7 cellular contexts compared by ENCODE assay signal in the genomic region with DNA sequence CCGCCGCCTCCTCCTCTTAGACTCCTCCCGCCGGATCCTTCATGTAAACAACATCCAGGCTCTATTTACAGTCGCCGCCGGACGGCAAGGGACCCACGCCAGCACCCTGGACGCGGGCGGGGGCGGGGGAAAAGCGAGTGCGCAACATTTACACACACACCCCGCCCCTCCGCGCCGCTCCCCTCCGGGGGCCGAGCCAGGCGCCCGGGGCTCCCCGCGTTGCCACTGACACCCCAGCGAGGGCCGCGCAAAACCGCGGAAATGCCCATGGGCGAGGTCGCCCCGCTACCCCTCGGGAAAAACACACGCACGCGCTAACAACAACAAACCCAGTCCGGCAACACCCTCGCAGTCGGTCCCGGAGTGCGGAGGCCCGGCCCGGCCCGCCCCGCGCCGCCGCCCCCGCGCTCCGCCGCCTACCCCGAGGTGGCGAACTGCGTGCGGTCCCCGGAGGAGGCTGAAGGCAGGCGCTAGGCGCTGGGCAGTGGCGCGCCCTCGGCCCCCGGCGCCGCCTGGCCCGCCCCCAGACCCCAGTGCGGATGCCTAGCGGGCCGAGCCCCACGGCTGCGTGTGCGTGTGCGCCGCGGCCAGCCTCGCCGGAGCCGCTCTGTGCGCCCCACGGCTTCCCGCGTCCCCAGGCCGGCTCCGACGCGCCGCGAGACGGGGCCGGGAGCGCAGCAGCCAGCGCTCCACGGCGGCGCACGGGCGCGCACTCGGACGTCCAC.
DNase-seq lines count a peak whose midpoint lies in the region; ATAC-seq and TF ChIP-seq lines count a peak whose summit lies in the region.

No MANE protein-coding gene starts in this region.

- DNase-seq in NCI-H526 treated with DMSO at 0.1 percent for 48 hours (lab: John Stamatoyannopoulos, UW): peak; percentile 50
- peak; percentile 88 for DNase-seq in activated CD8-positive, alpha-beta memory T cell treated with anti-CD3 and anti-CD28 coated beads for 24 hours
- peak; percentile 63 for DNase-seq in effector CD8-positive, alpha-beta T cell (lab: John Stamatoyannopoulos, UW)
- peak; percentile 90 for DNase-seq in medulla oblongata (ENCODE audit: extremely low spot score)
- peak; percentile 52 to 60 (median 56) for DNase-seq in stimulated activated CD4-positive, alpha-beta T cell treated with anti-CD3 and anti-CD28 coated beads, TNF-alpha, amount 100 ng/mL, for 4 hours (ENCODE audit: low read depth in 3 of 3)

- ATAC-seq in HG02852 (IDR thresholded peaks at IDR 0.05; ENCODE audit: unreplicated experiment): peak; percentile 53

- no peak for TF ChIP-seq CTCF in GM12875 (IDR thresholded peaks at IDR 0.05; ENCODE audit: borderline replicate concordance, insufficient read depth, low read depth, low read length)

- H3K4me3 ChIP-seq in GM12875 (ENCODE audit: low read depth, low read length): peak overlapping the region; percentile 52

Comparison
In these comparisons a context has a peak if more than half of its experiments do, and no peak if none do; other contexts are left out.
1. Peak in every context shown above with its lines: DNase-seq, ATAC-seq and H3K4me3 ChIP-seq.